8 cellular contexts compared by ENCODE assay signal in genomic region chr18:3448845-3449701, GRCh38. TPM values are rescaled to one million over a fixed set of nuclear protein-coding genes. Genes with fewer than 3 reads are reported as not detected.
DNase-seq lines count a peak whose midpoint lies in the region; ATAC-seq and TF ChIP-seq lines count a peak whose summit lies in the region.

No MANE protein-coding gene starts in this region.

- no peak for TF ChIP-seq CTCF in A673 (conservative IDR thresholded peaks at IDR 0.05; ENCODE audit: low read depth, low read length)

- H3K9me3 ChIP-seq in A673 (ENCODE audit: low read depth, low read length, poor library complexity, severe bottlenecking) (no peaks in the 10 kb centered on the region), mesodermal cell (ENCODE audit: control insufficient read depth, low read length) (no peaks in the 10 kb centered on the region)

- H3K4me1 ChIP-seq in A673 (ENCODE audit: insufficient read depth, low read length, poor library complexity, severe bottlenecking) (peaks cover 23% of the 10 kb centered on the region), mesodermal cell (ENCODE audit: control insufficient read depth, insufficient read depth, low read length, poor library complexity, severe bottlenecking) (peaks cover 9% of the 10 kb centered on the region)

- H3K4me1 Mint-ChIP-seq in effector memory CD8-positive, alpha-beta T cell (ENCODE audit: low read depth in 2 of 2) = peaks cover 19 to 26% of the 10 kb centered on the region in 2 donors

- H3K27me3 Mint-ChIP-seq in effector memory CD8-positive, alpha-beta T cell = no peaks in the 10 kb centered on the region

- POLR2A ChIA-PET in A673 (lab: Charles Lee; ENCODE audit: low non-redundant PET) = interaction anchor here (0.8 kb wide), 1 partner anchor 1661 kb away, joined by 3 read pairs; no protein-coding TSS in a partner anchor

- H3K36me3 ChIP-seq in A673 (ENCODE audit: insufficient read depth, low read length, poor library complexity, severe bottlenecking) (no peaks in the 10 kb centered on the region), mesodermal cell (ENCODE audit: control insufficient read depth, insufficient read depth, low read length) (peaks cover 24% of the 10 kb centered on the region)

- peak overlapping the region; percentile 97 to 98 for H3K4me3 Mint-ChIP-seq in effector memory CD8-positive, alpha-beta T cell

- H3K27me3 ChIP-seq in A673 (replicated peaks; ENCODE audit: insufficient read depth, low read depth, low read length, poor library complexity) = no peaks in the 10 kb centered on the region

- H3K4me3 ChIP-seq in A673 (ENCODE audit: low read depth, low read length, poor library complexity, severe bottlenecking) = peak overlapping the region; percentile 91
- peak overlapping the region; percentile 95 for H3K4me3 ChIP-seq in mesodermal cell (ENCODE audit: extremely low read depth, insufficient read depth, low read length, poor library complexity, severe bottlenecking)

- peaks cover 79% of the 10 kb centered on the region for H3K36me3 Mint-ChIP-seq in effector memory CD8-positive, alpha-beta T cell (ENCODE audit: insufficient read depth)

- H3K27ac ChIP-seq in A673 (ENCODE audit: low read depth, low read length, poor library complexity, severe bottlenecking) (peak overlapping the region; percentile 96), mesodermal cell (ENCODE audit: low read depth, low read length, severe bottlenecking) (peak overlapping the region; percentile 100)

- DNase-seq in A673 (ENCODE audit: low spot score) (peak; percentile 91), NCI-H748 treated with DMSO at 0.1 percent for 48 hours (lab: John Stamatoyannopoulos, UW) (peak; percentile 48)
- DNase-seq in activated CD8-positive, alpha-beta memory T cell treated with anti-CD3 and anti-CD28 coated beads for 1 hour (ENCODE audit: extremely low read depth in 1 of 2, low read depth in 1 of 2) = peak; percentile 57 to 63
- peak; percentile 80 to 84 (median 81) for DNase-seq in effector memory CD8-positive, alpha-beta T cell
- peak; percentile 74 to 77 for DNase-seq in stimulated activated CD8-positive, alpha-beta memory T cell treated with anti-CD3 and anti-CD28 coated beads, Interleukin-15, amount 100 ng/mL, for 48 hours (ENCODE audit: low read depth in 2 of 2)

- BruUV-seq in A673 (replicated peaks; lab: Mats Ljungman, UMichigan) = TSS peak; percentile 38

- peak overlapping the region; percentile 100 for H3K27ac Mint-ChIP-seq in effector memory CD8-positive, alpha-beta T cell

- CTCF ChIA-PET in A673 (lab: Charles Lee) = interaction anchor here (1.0 kb wide), 1 partner anchor 167 kb away, joined by 4 read pairs; no protein-coding TSS in a partner anchor

- WGBS in mesodermal cell (ENCODE audit: insufficient coverage in 2 of 2), 2 experiments = 0 to 1% methylated on average over 32 to 38 of the region's 57 CpGs

- ATAC-seq in GM18520 (IDR thresholded peaks at IDR 0.05; ENCODE audit: unreplicated experiment) (peak; percentile 30), HG03066 (IDR thresholded peaks at IDR 0.05; ENCODE audit: low read depth, unreplicated experiment) (peak; percentile 35)
- ATAC-seq in effector memory CD8-positive, alpha-beta T cell (replicated peaks) = peak; percentile 49

- no peaks in the 10 kb centered on the region for H3K9me3 Mint-ChIP-seq in effector memory CD8-positive, alpha-beta T cell

- intact Hi-C loops in A673 (cut with micrococcal nuclease; ENCODE audit: unreplicated experiment) = loop anchor here (2.0 kb wide), 3 partner anchors 146 to 166 kb away; no protein-coding TSS in a partner anchor

RNA-seq across cellular contexts. Expression of gene TGIF1, which starts 0.9 kb away (rescaled TPM):
- total RNA-seq in A673 (2021) = 86.9 and 98.3 TPM in 2 replicates
- 168 TPM for polyA plus RNA-seq in mesodermal cell (2013, experiment 1 of 2)
- 130 TPM for polyA plus RNA-seq in mesodermal cell (2013, experiment 2 of 2)

Comparison
In these comparisons a context has a peak if more than half of its experiments do, and no peak if none do; other contexts are left out.
1. Peak in every context shown above with its lines: DNase-seq, ATAC-seq, H3K4me3 ChIP-seq and H3K27ac ChIP-seq.